Comparison of ENCODE assay signal across 2 cellular contexts in genomic region chr4:36241771-36242170, GRCh38.
A peak's percentile ranks its signal among the peaks of the same experiment; 100 is the strongest.
TF ChIP-seq lines count a peak whose summit lies in the region.

No MANE protein-coding gene starts in this region.

TF ChIP-seq in liver, 16 proteins besides CTCF, POLR2A, EP300 and RAD21 (continued from another document):
- TF ChIP-seq JUND (IDR thresholded peaks at IDR 0.05), result no peak
- TF ChIP-seq FOXA2 (IDR thresholded peaks at IDR 0.05), result no peak
- no peak for TF ChIP-seq NR2F2 (IDR thresholded peaks at IDR 0.05)
- no peak for TF ChIP-seq FOXA1 (IDR thresholded peaks at IDR 0.05)
- TF ChIP-seq RXRA (IDR thresholded peaks at IDR 0.05), result no peak
- TF ChIP-seq, protein P1, sequence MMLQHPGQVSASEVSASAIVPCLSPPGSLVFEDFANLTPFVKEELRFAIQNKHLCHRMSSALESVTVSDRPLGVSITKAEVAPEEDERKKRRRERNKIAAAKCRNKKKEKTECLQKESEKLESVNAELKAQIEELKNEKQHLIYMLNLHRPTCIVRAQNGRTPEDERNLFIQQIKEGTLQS (IDR thresholded peaks at IDR 0.05), result no peak
- TF ChIP-seq, protein P2, sequence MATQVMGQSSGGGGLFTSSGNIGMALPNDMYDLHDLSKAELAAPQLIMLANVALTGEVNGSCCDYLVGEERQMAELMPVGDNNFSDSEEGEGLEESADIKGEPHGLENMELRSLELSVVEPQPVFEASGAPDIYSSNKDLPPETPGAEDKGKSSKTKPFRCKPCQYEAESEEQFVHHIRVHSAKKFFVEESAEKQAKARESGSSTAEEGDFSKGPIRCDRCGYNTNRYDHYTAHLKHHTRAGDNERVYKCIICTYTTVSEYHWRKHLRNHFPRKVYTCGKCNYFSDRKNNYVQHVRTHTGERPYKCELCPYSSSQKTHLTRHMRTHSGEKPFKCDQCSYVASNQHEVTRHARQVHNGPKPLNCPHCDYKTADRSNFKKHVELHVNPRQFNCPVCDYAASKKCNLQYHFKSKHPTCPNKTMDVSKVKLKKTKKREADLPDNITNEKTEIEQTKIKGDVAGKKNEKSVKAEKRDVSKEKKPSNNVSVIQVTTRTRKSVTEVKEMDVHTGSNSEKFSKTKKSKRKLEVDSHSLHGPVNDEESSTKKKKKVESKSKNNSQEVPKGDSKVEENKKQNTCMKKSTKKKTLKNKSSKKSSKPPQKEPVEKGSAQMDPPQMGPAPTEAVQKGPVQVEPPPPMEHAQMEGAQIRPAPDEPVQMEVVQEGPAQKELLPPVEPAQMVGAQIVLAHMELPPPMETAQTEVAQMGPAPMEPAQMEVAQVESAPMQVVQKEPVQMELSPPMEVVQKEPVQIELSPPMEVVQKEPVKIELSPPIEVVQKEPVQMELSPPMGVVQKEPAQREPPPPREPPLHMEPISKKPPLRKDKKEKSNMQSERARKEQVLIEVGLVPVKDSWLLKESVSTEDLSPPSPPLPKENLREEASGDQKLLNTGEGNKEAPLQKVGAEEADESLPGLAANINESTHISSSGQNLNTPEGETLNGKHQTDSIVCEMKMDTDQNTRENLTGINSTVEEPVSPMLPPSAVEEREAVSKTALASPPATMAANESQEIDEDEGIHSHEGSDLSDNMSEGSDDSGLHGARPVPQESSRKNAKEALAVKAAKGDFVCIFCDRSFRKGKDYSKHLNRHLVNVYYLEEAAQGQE (IDR thresholded peaks at IDR 0.05), result no peak
- TF ChIP-seq SP1 (IDR thresholded peaks at IDR 0.05), result peak; percentile 7
- no peak for TF ChIP-seq HNF4G (IDR thresholded peaks at IDR 0.05)
- TF ChIP-seq HNF4A (conservative IDR thresholded peaks at IDR 0.05), result peak in 1 of 2 donors; percentile 22
- peak; percentile 57 for TF ChIP-seq YY1 (IDR thresholded peaks at IDR 0.05)
- no peak for TF ChIP-seq TAF1 (conservative IDR thresholded peaks at IDR 0.05)
- TF ChIP-seq, protein P3, sequence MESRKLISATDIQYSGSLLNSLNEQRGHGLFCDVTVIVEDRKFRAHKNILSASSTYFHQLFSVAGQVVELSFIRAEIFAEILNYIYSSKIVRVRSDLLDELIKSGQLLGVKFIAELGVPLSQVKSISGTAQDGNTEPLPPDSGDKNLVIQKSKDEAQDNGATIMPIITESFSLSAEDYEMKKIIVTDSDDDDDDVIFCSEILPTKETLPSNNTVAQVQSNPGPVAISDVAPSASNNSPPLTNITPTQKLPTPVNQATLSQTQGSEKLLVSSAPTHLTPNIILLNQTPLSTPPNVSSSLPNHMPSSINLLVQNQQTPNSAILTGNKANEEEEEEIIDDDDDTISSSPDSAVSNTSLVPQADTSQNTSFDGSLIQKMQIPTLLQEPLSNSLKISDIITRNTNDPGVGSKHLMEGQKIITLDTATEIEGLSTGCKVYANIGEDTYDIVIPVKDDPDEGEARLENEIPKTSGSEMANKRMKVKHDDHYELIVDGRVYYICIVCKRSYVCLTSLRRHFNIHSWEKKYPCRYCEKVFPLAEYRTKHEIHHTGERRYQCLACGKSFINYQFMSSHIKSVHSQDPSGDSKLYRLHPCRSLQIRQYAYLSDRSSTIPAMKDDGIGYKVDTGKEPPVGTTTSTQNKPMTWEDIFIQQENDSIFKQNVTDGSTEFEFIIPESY (IDR thresholded peaks at IDR 0.05), result peak; percentile 26
- no peak for TF ChIP-seq GABPA (IDR thresholded peaks at IDR 0.05 in 1 of 2, conservative IDR thresholded peaks at IDR 0.05 in 1 of 2)
- TF ChIP-seq, protein P4, sequence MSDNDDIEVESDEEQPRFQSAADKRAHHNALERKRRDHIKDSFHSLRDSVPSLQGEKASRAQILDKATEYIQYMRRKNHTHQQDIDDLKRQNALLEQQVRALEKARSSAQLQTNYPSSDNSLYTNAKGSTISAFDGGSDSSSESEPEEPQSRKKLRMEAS (IDR thresholded peaks at IDR 0.05), result peak; percentile 23

TF ChIP-seq in HepG2, 621 proteins besides CTCF, POLR2A, EP300 and RAD21 (continues in another document):
- no peak for TF ChIP-seq ZNF251 (CRISPR knock-in tag; IDR thresholded peaks at IDR 0.05)
- TF ChIP-seq MTF2 (CRISPR knock-in tag; IDR thresholded peaks at IDR 0.05; ENCODE audit: borderline replicate concordance), result no peak
- no peak for TF ChIP-seq ZNF276 (CRISPR knock-in tag; IDR thresholded peaks at IDR 0.05; ENCODE audit: low read depth)
- TF ChIP-seq ZNF160 (CRISPR knock-in tag; IDR thresholded peaks at IDR 0.05), result no peak
- TF ChIP-seq, protein P5, sequence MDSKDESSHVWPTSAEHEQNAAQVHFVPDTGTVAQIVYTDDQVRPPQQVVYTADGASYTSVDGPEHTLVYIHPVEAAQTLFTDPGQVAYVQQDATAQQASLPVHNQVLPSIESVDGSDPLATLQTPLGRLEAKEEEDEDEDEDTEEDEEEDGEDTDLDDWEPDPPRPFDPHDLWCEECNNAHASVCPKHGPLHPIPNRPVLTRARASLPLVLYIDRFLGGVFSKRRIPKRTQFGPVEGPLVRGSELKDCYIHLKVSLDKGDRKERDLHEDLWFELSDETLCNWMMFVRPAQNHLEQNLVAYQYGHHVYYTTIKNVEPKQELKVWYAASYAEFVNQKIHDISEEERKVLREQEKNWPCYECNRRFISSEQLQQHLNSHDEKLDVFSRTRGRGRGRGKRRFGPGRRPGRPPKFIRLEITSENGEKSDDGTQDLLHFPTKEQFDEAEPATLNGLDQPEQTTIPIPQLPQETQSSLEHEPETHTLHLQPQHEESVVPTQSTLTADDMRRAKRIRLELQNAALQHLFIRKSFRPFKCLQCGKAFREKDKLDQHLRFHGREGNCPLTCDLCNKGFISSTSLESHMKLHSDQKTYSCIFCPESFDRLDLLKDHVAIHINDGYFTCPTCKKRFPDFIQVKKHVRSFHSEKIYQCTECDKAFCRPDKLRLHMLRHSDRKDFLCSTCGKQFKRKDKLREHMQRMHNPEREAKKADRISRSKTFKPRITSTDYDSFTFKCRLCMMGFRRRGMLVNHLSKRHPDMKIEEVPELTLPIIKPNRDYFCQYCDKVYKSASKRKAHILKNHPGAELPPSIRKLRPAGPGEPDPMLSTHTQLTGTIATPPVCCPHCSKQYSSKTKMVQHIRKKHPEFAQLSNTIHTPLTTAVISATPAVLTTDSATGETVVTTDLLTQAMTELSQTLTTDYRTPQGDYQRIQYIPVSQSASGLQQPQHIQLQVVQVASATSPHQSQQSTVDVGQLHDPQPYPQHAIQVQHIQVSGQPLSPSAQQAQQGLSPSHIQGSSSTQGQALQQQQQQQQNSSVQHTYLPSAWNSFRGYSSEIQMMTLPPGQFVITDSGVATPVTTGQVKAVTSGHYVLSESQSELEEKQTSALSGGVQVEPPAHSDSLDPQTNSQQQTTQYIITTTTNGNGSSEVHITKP (CRISPR knock-in tag; IDR thresholded peaks at IDR 0.05; ENCODE audit: low read depth), result no peak
- TF ChIP-seq ZBTB40 (IDR thresholded peaks at IDR 0.05), result no peak
- TF ChIP-seq ZBTB40 (CRISPR knock-in tag; IDR thresholded peaks at IDR 0.05), result no peak
- TF ChIP-seq RBM22 (optimal IDR thresholded peaks at IDR 0.05; ENCODE audit: low read length), result no peak
- TF ChIP-seq MIER3 (CRISPR knock-in tag; IDR thresholded peaks at IDR 0.05; ENCODE audit: borderline replicate concordance), result no peak
- TF ChIP-seq BRCA1 (CRISPR knock-in tag; IDR thresholded peaks at IDR 0.05), result no peak
- TF ChIP-seq, protein P6, sequence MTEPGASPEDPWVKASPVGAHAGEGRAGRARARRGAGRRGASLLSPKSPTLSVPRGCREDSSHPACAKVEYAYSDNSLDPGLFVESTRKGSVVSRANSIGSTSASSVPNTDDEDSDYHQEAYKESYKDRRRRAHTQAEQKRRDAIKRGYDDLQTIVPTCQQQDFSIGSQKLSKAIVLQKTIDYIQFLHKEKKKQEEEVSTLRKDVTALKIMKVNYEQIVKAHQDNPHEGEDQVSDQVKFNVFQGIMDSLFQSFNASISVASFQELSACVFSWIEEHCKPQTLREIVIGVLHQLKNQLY (CRISPR knock-in tag; IDR thresholded peaks at IDR 0.05), result no peak
- TF ChIP-seq ZGPAT (CRISPR knock-in tag; IDR thresholded peaks at IDR 0.05), result no peak
- TF ChIP-seq ZNF652 (CRISPR knock-in tag; IDR thresholded peaks at IDR 0.05; ENCODE audit: borderline replicate concordance, low read depth), result no peak
- TF ChIP-seq STAT6 (CRISPR knock-in tag; IDR thresholded peaks at IDR 0.05; ENCODE audit: borderline replicate concordance), result no peak
- TF ChIP-seq JUN (CRISPR knock-in tag; IDR thresholded peaks at IDR 0.05), result no peak
